Comparison of ENCODE assay signal across 10 cellular contexts in the genomic region with DNA sequence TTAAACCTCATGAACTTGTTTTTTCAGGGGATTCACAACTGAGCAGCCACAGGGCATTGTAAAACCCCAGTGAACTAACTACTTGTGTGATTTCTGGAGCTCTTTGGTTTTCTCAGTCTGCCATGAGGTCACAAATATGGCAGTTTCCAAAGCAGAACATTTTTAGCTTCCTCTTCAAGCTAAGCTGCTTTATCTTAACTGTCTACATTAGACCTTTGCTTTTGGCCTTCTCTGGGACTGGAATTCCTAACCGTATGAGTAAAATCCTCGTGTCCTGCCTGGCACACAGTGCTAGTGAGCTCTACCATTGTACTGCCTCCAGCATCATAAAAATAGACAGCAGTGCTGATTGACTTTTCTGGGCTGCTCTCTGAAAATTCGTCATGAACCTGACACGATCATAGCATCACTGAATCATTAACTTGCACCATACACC. TPM values are rescaled to one million over a fixed set of nuclear protein-coding genes. Genes with fewer than 3 reads are reported as not detected.
DNase-seq lines count a peak whose midpoint lies in the region; ATAC-seq and TF ChIP-seq lines count a peak whose summit lies in the region.
"Had no signal": no experiment of that assay in that cellular context is flagged by ENCODE, and none has a peak within 500 bp of the region (broad histone marks: within the 10 kb centered on the region; RNA-seq: fewer than 3 reads in every experiment).

No MANE protein-coding gene starts in this region.

- no peaks in the 10 kb centered on the region for H3K36me3 Mint-ChIP-seq in brain

- no peak overlapping the region for H3K4me3 Mint-ChIP-seq in brain

- peaks cover 6 to 27% of the 10 kb centered on the region in 2 donors for H3K4me1 ChIP-seq in muscle layer of duodenum (ENCODE audit: control insufficient read depth in 1 of 2, insufficient read depth in 2 of 2, low read length in 2 of 2)

- no peaks in the 10 kb centered on the region for H3K36me3 ChIP-seq in muscle layer of duodenum (ENCODE audit: control insufficient read depth in 1 of 2, insufficient read depth in 2 of 2, low read length in 2 of 2)
- H3K36me3 ChIP-seq: BLaER1 treated with 17β-estradiol and CSF1 and Interleukin-3, amounts not matched to agents 10 nM and 100 nM had no signal

- no peaks in the 10 kb centered on the region for H3K9me3 Mint-ChIP-seq in brain

- no peaks in the 10 kb centered on the region for H3K9me3 ChIP-seq in muscle layer of duodenum (ENCODE audit: control insufficient read depth in 1 of 2, low read length in 2 of 2)
- H3K9me3 ChIP-seq: BLaER1 treated with 17β-estradiol and CSF1 and Interleukin-3, amounts not matched to agents 10 nM and 100 nM had no signal

- H3K4me3 ChIP-seq in AG10803 (ENCODE audit: low read length): no peak overlapping the region
- H3K4me3 ChIP-seq in muscle layer of duodenum (ENCODE audit: low read depth in 1 of 2, low read length in 2 of 2): peak overlapping the region in 1 of 2 donors; percentile 2
- H3K4me3 ChIP-seq: BLaER1 treated with 17β-estradiol and CSF1 and Interleukin-3, amounts not matched to agents 10 nM and 100 nM had no signal

- no peaks in the 10 kb centered on the region for H3K27me3 ChIP-seq in muscle layer of duodenum (ENCODE audit: low read depth, low read length)
- H3K27me3 ChIP-seq: BLaER1 treated with 17β-estradiol and CSF1 and Interleukin-3, amounts not matched to agents 10 nM and 100 nM had no signal

- H3K27me3 Mint-ChIP-seq in brain: no peaks in the 10 kb centered on the region

- TF ChIP-seq CTCF in AG10803 (conservative IDR thresholded peaks at IDR 0.05; ENCODE audit: low read length) (no peak), brain (conservative IDR thresholded peaks at IDR 0.05) (no peak)

- peak; percentile 66 for ATAC-seq in HG02798 (IDR thresholded peaks at IDR 0.05; ENCODE audit: poor library complexity, unreplicated experiment)

- peaks cover 72% of the 10 kb centered on the region for H3K4me1 Mint-ChIP-seq in brain

- peak overlapping the region; percentile 82 for H3K27ac ChIP-seq in muscle layer of duodenum (ENCODE audit: low read length)
- H3K27ac ChIP-seq: BLaER1 treated with 17β-estradiol and CSF1 and Interleukin-3, amounts not matched to agents 10 nM and 100 nM had no signal

- peak overlapping the region in 3 of 5 experiments; percentile 6 to 64 (median 14) for H3K27ac Mint-ChIP-seq in brain

- DNase-seq in AG10803 (ENCODE audit: low read depth) (peak; percentile 94), NCI-H748 treated with DMSO at 0.1 percent for 48 hours (lab: John Stamatoyannopoulos, UW) (no peak), COLO829 (ENCODE audit: low spot score) (no peak)
- DNase-seq in stimulated activated CD8-positive, alpha-beta memory T cell treated with anti-CD3 and anti-CD28 coated beads, Interleukin-4, amount 100 ng/mL, for 48 hours: no peak
- no peak for DNase-seq in activated CD4-positive, alpha-beta T cell treated with anti-CD3 and anti-CD28 coated beads, Interleukin-2, amount 50 U/mL, for 4 hours
- DNase-seq: NCI-H146 had no signal

RNA-seq across cellular contexts. Expression of a gene that starts 22.1 kb away (rescaled TPM):
- polyA plus RNA-seq in brain (ENCODE audit: insufficient read depth, low read depth, low replicate concordance): 8.0 TPM
